Comparison of ENCODE assay signal across 9 cellular contexts in genomic region chr3:117407317-117407716, GRCh38.
DNase-seq lines count a peak whose midpoint lies in the region; ATAC-seq and TF ChIP-seq lines count a peak whose summit lies in the region.
"Had no signal": no experiment of that assay in that cellular context is flagged by ENCODE, and none has a peak within 500 bp of the region (broad histone marks: within the 10 kb centered on the region; RNA-seq: fewer than 3 reads in every experiment).

No MANE protein-coding gene starts in this region.

- no peaks in the 10 kb centered on the region for H3K27me3 ChIP-seq in sigmoid colon
- no peaks in the 10 kb centered on the region for H3K27me3 ChIP-seq in effector memory CD4-positive, alpha-beta T cell (replicated peaks; ENCODE audit: control insufficient read depth, insufficient read depth, low read length, poor library complexity, severe bottlenecking)

- peak; percentile 14 for DNase-seq in DMS53 treated with DMSO at 0.1 percent for 48 hours (lab: John Stamatoyannopoulos, UW; ENCODE audit: unreplicated experiment)
- DNase-seq in NB4 (ENCODE audit: low read depth) = peak; percentile 15
- DNase-seq in fibroblast of mammary gland (ENCODE audit: low read depth) = peak; percentile 35
- DNase-seq in sigmoid colon = no peak
- no peak for DNase-seq in stimulated activated naive CD8-positive, alpha-beta T cell treated with anti-CD3 and anti-CD28 coated beads, Interleukin-15, Interleukin-2, amounts not matched to agents 100 U/mL and 50 U/mL, for 24 hours
- DNase-seq in effector memory CD4-positive, alpha-beta T cell = no peak
- no peak for DNase-seq in T-helper 2 cell

- no peak for TF ChIP-seq EP300 in sigmoid colon (IDR thresholded peaks at IDR 0.05)

- peak; percentile 70 for ATAC-seq in GM21619 (IDR thresholded peaks at IDR 0.05; ENCODE audit: unreplicated experiment)
- ATAC-seq in stimulated activated naive CD8-positive, alpha-beta T cell treated with anti-CD3 and anti-CD28 coated beads, Interleukin-15, Interleukin-2, amounts not matched to agents 100 U/mL and 50 U/mL, for 24 hours = no peak

- H3K36me3 ChIP-seq in sigmoid colon = no peaks in the 10 kb centered on the region
- no peaks in the 10 kb centered on the region for H3K36me3 ChIP-seq in effector memory CD4-positive, alpha-beta T cell (ENCODE audit: control insufficient read depth, insufficient read depth, low read length)
- H3K36me3 ChIP-seq: thoracic aorta had no signal

- TF ChIP-seq CTCF in NB4 (IDR thresholded peaks at IDR 0.05; ENCODE audit: low read depth, low read length) (no peak), fibroblast of mammary gland (conservative IDR thresholded peaks at IDR 0.05; ENCODE audit: control insufficient read depth, insufficient read depth, low read depth, low read length) (peak; percentile 50), sigmoid colon (IDR thresholded peaks at IDR 0.05) (no peak)

- intact Hi-C loops in sigmoid colon (cut with DNase I) = no loop called here

- no peaks in the 10 kb centered on the region for H3K4me1 ChIP-seq in sigmoid colon
- no peaks in the 10 kb centered on the region for H3K4me1 ChIP-seq in effector memory CD4-positive, alpha-beta T cell (ENCODE audit: control insufficient read depth, insufficient read depth, low read length, poor library complexity, severe bottlenecking)

- no peak overlapping the region for H3K4me3 ChIP-seq in NB4 (ENCODE audit: low read depth, low read length)
- H3K4me3 ChIP-seq in fibroblast of mammary gland (ENCODE audit: control insufficient read depth, low read depth, low read length) = no peak overlapping the region
- no peak overlapping the region for H3K4me3 ChIP-seq in sigmoid colon
- H3K4me3 ChIP-seq in effector memory CD4-positive, alpha-beta T cell (ENCODE audit: insufficient read depth, low read depth, low read length, poor library complexity, severe bottlenecking) = no peak overlapping the region
- H3K4me3 ChIP-seq: thoracic aorta had no signal

- no peak overlapping the region for H3K27ac ChIP-seq in sigmoid colon
- no peak overlapping the region for H3K27ac ChIP-seq in effector memory CD4-positive, alpha-beta T cell (ENCODE audit: insufficient read depth, low read length, poor library complexity, severe bottlenecking)
- H3K27ac ChIP-seq: thoracic aorta had no signal

- TF ChIP-seq POLR2A in NB4 (IDR thresholded peaks at IDR 0.05; ENCODE audit: extremely low read depth, insufficient read length) (no peak), sigmoid colon (IDR thresholded peaks at IDR 0.05) (no peak)

- H3K9me3 ChIP-seq in sigmoid colon = no peaks in the 10 kb centered on the region
- no peaks in the 10 kb centered on the region for H3K9me3 ChIP-seq in effector memory CD4-positive, alpha-beta T cell (ENCODE audit: control insufficient read depth, low read length)
- H3K9me3 ChIP-seq: thoracic aorta had no signal

Comparison
In these comparisons a context has a peak if more than half of its experiments do, and no peak if none do; other contexts are left out.
1. DNase-seq: peak in DMS53 treated with DMSO at 0.1 percent for 48 hours (single experiment), NB4 (single experiment) and fibroblast of mammary gland (single experiment); none in sigmoid colon (single experiment), stimulated activated naive CD8-positive, alpha-beta T cell treated with anti-CD3 and anti-CD28 coated beads, Interleukin-15, Interleukin-2, amounts not matched to agents 100 U/mL and 50 U/mL, for 24 hours (single experiment), effector memory CD4-positive, alpha-beta T cell (0 of 3) and T-helper 2 cell (0 of 5).